Comparison of ENCODE assay signal across 22 cellular contexts in genomic region chr15:88655780-88656488, GRCh38. TPM values are rescaled to one million over a fixed set of nuclear protein-coding genes. Genes with fewer than 3 reads are reported as not detected.
DNase-seq lines count a peak whose midpoint lies in the region; ATAC-seq and TF ChIP-seq lines count a peak whose summit lies in the region.
"Had no signal": no experiment of that assay in that cellular context is flagged by ENCODE, and none has a peak within 500 bp of the region (broad histone marks: within the 10 kb centered on the region; RNA-seq: fewer than 3 reads in every experiment).

No MANE protein-coding gene starts in this region.

- H3K27ac ChIP-seq in CD4-positive, CD25-positive, alpha-beta regulatory T cell (ENCODE audit: insufficient read depth, low read length, poor library complexity, severe bottlenecking) = peak overlapping the region; percentile 34
- H3K27ac ChIP-seq in naive thymus-derived CD4-positive, alpha-beta T cell (ENCODE audit: low read depth, low read length) = peak overlapping the region; percentile 59
- H3K27ac ChIP-seq in gastroesophageal sphincter = no peak overlapping the region

- TF ChIP-seq CTCF in GM12864 (IDR thresholded peaks at IDR 0.05; ENCODE audit: low read depth, low read length, missing control alignments) (peak; percentile 5), gastroesophageal sphincter (IDR thresholded peaks at IDR 0.05) (no peak)
- no peak for TF ChIP-seq CTCF in activated CD8-positive, alpha-beta T cell treated with anti-CD3 and anti-CD28 coated beads for 36 hours (IDR thresholded peaks at IDR 0.05)

- H3K9me3 ChIP-seq in CD4-positive, CD25-positive, alpha-beta regulatory T cell (ENCODE audit: control insufficient read depth in 2 of 2, low read length in 2 of 2) = no peaks in the 10 kb centered on the region
- H3K9me3 ChIP-seq in naive thymus-derived CD4-positive, alpha-beta T cell (ENCODE audit: control insufficient read depth in 2 of 3, low read length in 3 of 3) = no peaks in the 10 kb centered on the region
- no peaks in the 10 kb centered on the region for H3K9me3 ChIP-seq in gastroesophageal sphincter
- H3K9me3 ChIP-seq: Caco-2, left lung had no signal

- peak in 1 of 2 donors; percentile 20 for ATAC-seq in CD4-positive, CD25-positive, alpha-beta regulatory T cell (ENCODE audit: low read depth in 2 of 2)
- no peak for ATAC-seq in activated CD8-positive, alpha-beta T cell treated with anti-CD3 and anti-CD28 coated beads for 36 hours
- ATAC-seq in naive thymus-derived CD4-positive, alpha-beta T cell = peak; percentile 43
- no peak for ATAC-seq in gastroesophageal sphincter
- ATAC-seq: WTC11 had no signal

- no peaks in the 10 kb centered on the region for H3K9me3 Mint-ChIP-seq in CD4-positive, CD25-positive, alpha-beta regulatory T cell
- H3K9me3 Mint-ChIP-seq in activated CD8-positive, alpha-beta T cell treated with anti-CD3 and anti-CD28 coated beads for 36 hours = no peaks in the 10 kb centered on the region
- H3K9me3 Mint-ChIP-seq in naive thymus-derived CD4-positive, alpha-beta T cell = no peaks in the 10 kb centered on the region
- H3K9me3 Mint-ChIP-seq: T-helper 1 cell treated with Interleukin-12 subunit alpha and Interleukin-12 subunit beta and Interleukin-4 antibody, amounts not matched to agents 30 μg/mL and 1 μg/mL, for 36 hours; type B pancreatic cell; WTC11 had no signal

- no peaks in the 10 kb centered on the region for H3K27me3 ChIP-seq in CD4-positive, CD25-positive, alpha-beta regulatory T cell (ENCODE audit: control insufficient read depth, insufficient read depth, low read length)
- no peaks in the 10 kb centered on the region for H3K27me3 ChIP-seq in naive thymus-derived CD4-positive, alpha-beta T cell (ENCODE audit: control insufficient read depth in 2 of 2, insufficient read depth in 2 of 2, low read length in 2 of 2)
- peaks cover 24% of the 10 kb centered on the region for H3K27me3 ChIP-seq in gastroesophageal sphincter
- H3K27me3 ChIP-seq: left lung had no signal

- H3K27ac Mint-ChIP-seq in CD4-positive, CD25-positive, alpha-beta regulatory T cell = peak overlapping the region; percentile 76 to 88 (median 83)
- peak overlapping the region; percentile 66 for H3K27ac Mint-ChIP-seq in activated CD8-positive, alpha-beta T cell treated with anti-CD3 and anti-CD28 coated beads for 36 hours
- peak overlapping the region in 8 of 9 donors; percentile 79 to 98 (median 90) for H3K27ac Mint-ChIP-seq in naive thymus-derived CD4-positive, alpha-beta T cell
- H3K27ac Mint-ChIP-seq: T-helper 1 cell treated with Interleukin-12 subunit alpha and Interleukin-12 subunit beta and Interleukin-4 antibody, amounts not matched to agents 30 μg/mL and 1 μg/mL, for 36 hours; type B pancreatic cell; WTC11 had no signal

- TF ChIP-seq POLR2A in gastroesophageal sphincter (IDR thresholded peaks at IDR 0.05) = no peak

- H3K36me3 Mint-ChIP-seq in CD4-positive, CD25-positive, alpha-beta regulatory T cell = peaks cover 16% of the 10 kb centered on the region
- peaks cover 12% of the 10 kb centered on the region for H3K36me3 Mint-ChIP-seq in activated CD8-positive, alpha-beta T cell treated with anti-CD3 and anti-CD28 coated beads for 36 hours (ENCODE audit: low read depth)
- peaks cover 0 to 18% (median 7%) of the 10 kb centered on the region in 5 donors for H3K36me3 Mint-ChIP-seq in naive thymus-derived CD4-positive, alpha-beta T cell
- H3K36me3 Mint-ChIP-seq: type B pancreatic cell, WTC11 had no signal

- peaks cover 32% of the 10 kb centered on the region for H3K36me3 ChIP-seq in CD4-positive, CD25-positive, alpha-beta regulatory T cell (ENCODE audit: control insufficient read depth, insufficient read depth, low read length)
- H3K36me3 ChIP-seq in naive thymus-derived CD4-positive, alpha-beta T cell (ENCODE audit: control insufficient read depth in 2 of 3, insufficient read depth in 3 of 3, low read length in 3 of 3) = no peaks in the 10 kb centered on the region
- H3K36me3 ChIP-seq in gastroesophageal sphincter = no peaks in the 10 kb centered on the region

- WGBS in gastroesophageal sphincter (ENCODE audit: low coverage in 1 of 2), 2 donors = 88 to 89% methylated on average over 7 to 8 of the region's 8 CpGs

- peaks cover 5 to 87% (median 53%) of the 10 kb centered on the region in 4 donors for H3K4me1 Mint-ChIP-seq in CD4-positive, CD25-positive, alpha-beta regulatory T cell
- H3K4me1 Mint-ChIP-seq in activated CD8-positive, alpha-beta T cell treated with anti-CD3 and anti-CD28 coated beads for 36 hours (ENCODE audit: low read depth) = peaks cover 81% of the 10 kb centered on the region
- H3K4me1 Mint-ChIP-seq in naive thymus-derived CD4-positive, alpha-beta T cell = peaks cover 22 to 96% (median 90%) of the 10 kb centered on the region in 7 donors

- no peak for TF ChIP-seq EP300 in gastroesophageal sphincter (IDR thresholded peaks at IDR 0.05)

- peak in 1 of 3 donors; percentile 59 for DNase-seq in CD4-positive, CD25-positive, alpha-beta regulatory T cell
- no peak for DNase-seq in GM12864 (ENCODE audit: low read depth)
- DNase-seq in activated CD8-positive, alpha-beta T cell treated with anti-CD3 and anti-CD28 coated beads for 36 hours = no peak
- peak in 6 of 9 donors; percentile 36 to 53 (median 50) for DNase-seq in naive thymus-derived CD4-positive, alpha-beta T cell
- no peak for DNase-seq in NCI-H2196 treated with DMSO at 0.1 percent for 48 hours (lab: John Stamatoyannopoulos, UW; ENCODE audit: unreplicated experiment)
- no peak for DNase-seq in DMS 273 (lab: John Stamatoyannopoulos, UW; ENCODE audit: unreplicated experiment)
- no peak for DNase-seq in SIG-M5 (lab: John Stamatoyannopoulos, UW)
- DNase-seq: activated gamma-delta T cell; Caco-2; central memory CD4-positive, alpha-beta T cell; effector CD8-positive, alpha-beta T cell; H7; Kasumi-1; left lung; OCI-M1; retina; SHP77; stimulated activated CD4-positive, alpha-beta T cell treated with anti-CD3 and anti-CD28 coated beads, Interleukin-15, amount 100 ng/mL, for 24 hours had no signal

- no peak overlapping the region for H3K4me3 ChIP-seq in CD4-positive, CD25-positive, alpha-beta regulatory T cell (ENCODE audit: low read depth, low read length)
- H3K4me3 ChIP-seq in GM12864 (ENCODE audit: low read depth, low read length) = no peak overlapping the region
- no peak overlapping the region for H3K4me3 ChIP-seq in naive thymus-derived CD4-positive, alpha-beta T cell (ENCODE audit: low read length)
- no peak overlapping the region for H3K4me3 ChIP-seq in gastroesophageal sphincter
- H3K4me3 ChIP-seq: left lung had no signal

- CTCF ChIA-PET in activated CD8-positive, alpha-beta T cell treated with anti-CD3 and anti-CD28 coated beads for 36 hours (lab: Charles Lee) = interaction anchor here (0.8 to 2.9 kb wide), 8 partner anchors 17 to 223 kb away, joined by 3 to 16 read pairs (median 4); partner anchors contain the start of gene ISG20
- CTCF ChIA-PET in naive thymus-derived CD4-positive, alpha-beta T cell (lab: Charles Lee) = interaction anchor here (0.6 to 3.9 kb wide), 8 partner anchors 8 to 187 kb away, joined by 3 to 29 read pairs (median 6); no protein-coding TSS in a partner anchor

- H3K4me3 Mint-ChIP-seq in CD4-positive, CD25-positive, alpha-beta regulatory T cell = peak overlapping the region in 3 of 4 donors; percentile 4 to 80 (median 68)
- H3K4me3 Mint-ChIP-seq in activated CD8-positive, alpha-beta T cell treated with anti-CD3 and anti-CD28 coated beads for 36 hours = no peak overlapping the region
- H3K4me3 Mint-ChIP-seq in naive thymus-derived CD4-positive, alpha-beta T cell = peak overlapping the region in 9 of 10 donors; percentile 49 to 82 (median 75)
- H3K4me3 Mint-ChIP-seq: T-helper 1 cell treated with Interleukin-12 subunit alpha and Interleukin-12 subunit beta and Interleukin-4 antibody, amounts not matched to agents 30 μg/mL and 1 μg/mL, for 36 hours; type B pancreatic cell; WTC11 had no signal

- POLR2A ChIA-PET in activated CD8-positive, alpha-beta T cell treated with anti-CD3 and anti-CD28 coated beads for 36 hours (lab: Charles Lee) = interaction anchor here (0.6 to 3.1 kb wide), 6 partner anchors 13 to 32 kb away, joined by 3 to 11 read pairs (median 4); no protein-coding TSS in a partner anchor
- POLR2A ChIA-PET in naive thymus-derived CD4-positive, alpha-beta T cell (lab: Charles Lee) = interaction anchor here (1.1 to 1.9 kb wide), 6 partner anchors 8 to 34 kb away, joined by 3 to 12 read pairs (median 6); no protein-coding TSS in a partner anchor

- no peaks in the 10 kb centered on the region for H3K27me3 Mint-ChIP-seq in CD4-positive, CD25-positive, alpha-beta regulatory T cell
- H3K27me3 Mint-ChIP-seq in activated CD8-positive, alpha-beta T cell treated with anti-CD3 and anti-CD28 coated beads for 36 hours = no peaks in the 10 kb centered on the region
- no peaks in the 10 kb centered on the region for H3K27me3 Mint-ChIP-seq in naive thymus-derived CD4-positive, alpha-beta T cell

- H3K4me1 ChIP-seq in CD4-positive, CD25-positive, alpha-beta regulatory T cell (ENCODE audit: control insufficient read depth, insufficient read depth, low read length, poor library complexity, severe bottlenecking) = peaks cover 62% of the 10 kb centered on the region
- H3K4me1 ChIP-seq in naive thymus-derived CD4-positive, alpha-beta T cell (ENCODE audit: control insufficient read depth in 2 of 2, insufficient read depth in 2 of 2, low read length in 2 of 2) = peaks cover 16 to 89% of the 10 kb centered on the region in 2 donors
- peaks cover 0 to 20% (median 0%) of the 10 kb centered on the region in 3 donors for H3K4me1 ChIP-seq in gastroesophageal sphincter
- H3K4me1 ChIP-seq: Caco-2 had no signal

- intact Hi-C loops in activated CD8-positive, alpha-beta T cell treated with anti-CD3 and anti-CD28 coated beads for 36 hours (cut with micrococcal nuclease) = no loop called here
- intact Hi-C loops in naive thymus-derived CD4-positive, alpha-beta T cell (cut with micrococcal nuclease) = loop anchor here in 1 of 2 donors (1.0 to 2.0 kb wide), 4 partner anchors 8 to 31 kb away; no protein-coding TSS in a partner anchor

RNA-seq across cellular contexts. Expression of gene ISG20, which starts 17.1 kb away (rescaled TPM):
- total RNA-seq in CD4-positive, CD25-positive, alpha-beta regulatory T cell = 257 TPM
- 100 to 1,000 TPM; 724 to 832 (median 792) TPM for polyA plus RNA-seq in CD4-positive, CD25-positive, alpha-beta regulatory T cell
- 10 to 100 TPM; 75.1 to 82.8 TPM for total RNA-seq in activated CD8-positive, alpha-beta T cell treated with anti-CD3 and anti-CD28 coated beads for 36 hours
- total RNA-seq in naive thymus-derived CD4-positive, alpha-beta T cell = 100 to 1,000 TPM in 4 of 5 experiments, 10 to 100 TPM in 1; 92.5 to 160 (median 149) TPM
- polyA plus RNA-seq in naive thymus-derived CD4-positive, alpha-beta T cell = 100 to 1,000 TPM; 344 to 415 TPM
- total RNA-seq in gastroesophageal sphincter = 1 to 10 TPM; 2.5 to 8.7 (median 5.9) TPM

RNA-seq across cellular contexts. Expression of gene AEN, which starts 34.8 kb away (rescaled TPM):
- total RNA-seq in CD4-positive, CD25-positive, alpha-beta regulatory T cell = 52.4 TPM
- 10 to 100 TPM; 28.7 to 37.7 (median 35.4) TPM for polyA plus RNA-seq in CD4-positive, CD25-positive, alpha-beta regulatory T cell
- 10 to 100 TPM; 55.2 to 58.4 TPM for total RNA-seq in activated CD8-positive, alpha-beta T cell treated with anti-CD3 and anti-CD28 coated beads for 36 hours
- total RNA-seq in naive thymus-derived CD4-positive, alpha-beta T cell = 10 to 100 TPM; 29.6 to 52.1 (median 44.2) TPM
- polyA plus RNA-seq in naive thymus-derived CD4-positive, alpha-beta T cell = 10 to 100 TPM; 20.2 to 31.7 TPM
- total RNA-seq in gastroesophageal sphincter = 10 to 100 TPM; 11.0 to 23.4 (median 18.1) TPM

Comparison
In these comparisons a context has a peak if more than half of its experiments do, and no peak if none do; other contexts are left out.
1. DNase-seq: peak in naive thymus-derived CD4-positive, alpha-beta T cell (6 of 9); none in GM12864 (single experiment), activated CD8-positive, alpha-beta T cell treated with anti-CD3 and anti-CD28 coated beads for 36 hours (single experiment), NCI-H2196 treated with DMSO at 0.1 percent for 48 hours (single experiment), DMS 273 (single experiment) and SIG-M5 (single experiment).
2. H3K27ac ChIP-seq: peak in CD4-positive, CD25-positive, alpha-beta regulatory T cell (single experiment) and naive thymus-derived CD4-positive, alpha-beta T cell (single experiment); none in gastroesophageal sphincter (0 of 4).
3. RNA of gene ISG20, which starts 17.1 kb away (total RNA-seq): 257 TPM in CD4-positive, CD25-positive, alpha-beta regulatory T cell (single experiment), 92.5 to 160 TPM in naive thymus-derived CD4-positive, alpha-beta T cell and 75.1 to 82.8 TPM in activated CD8-positive, alpha-beta T cell treated with anti-CD3 and anti-CD28 coated beads for 36 hours; 2.5 to 8.7 TPM in gastroesophageal sphincter; every median in the first group is over 4 times any median in the second.
4. Peak in every context shown above with its lines, with median percentiles within 50 percentile points of each other: H3K27ac Mint-ChIP-seq.